In genomic region chr12:109518820-109519665, GRCh38 we compare ENCODE assay signal across 1 cellular context.
TF ChIP-seq lines count a peak whose summit lies in the region.

No MANE protein-coding gene starts in this region.

TF ChIP-seq in GM12878, 131 proteins besides CTCF, POLR2A, EP300 and RAD21:
- no peak for TF ChIP-seq NFYA (IDR thresholded peaks at IDR 0.05; ENCODE audit: borderline replicate concordance, low read depth, low read length)
- TF ChIP-seq JUND (IDR thresholded peaks at IDR 0.05; ENCODE audit: low read depth, low read length) = no peak
- TF ChIP-seq YBX1 (IDR thresholded peaks at IDR 0.05) = no peak
- peak; percentile 75 for TF ChIP-seq SMC3 (IDR thresholded peaks at IDR 0.05; ENCODE audit: borderline replicate concordance, low read length)
- no peak for TF ChIP-seq BRCA1 (IDR thresholded peaks at IDR 0.05; ENCODE audit: low read depth, low read length)
